Comparison of ENCODE assay signal across 29 cellular contexts in the genomic region with DNA sequence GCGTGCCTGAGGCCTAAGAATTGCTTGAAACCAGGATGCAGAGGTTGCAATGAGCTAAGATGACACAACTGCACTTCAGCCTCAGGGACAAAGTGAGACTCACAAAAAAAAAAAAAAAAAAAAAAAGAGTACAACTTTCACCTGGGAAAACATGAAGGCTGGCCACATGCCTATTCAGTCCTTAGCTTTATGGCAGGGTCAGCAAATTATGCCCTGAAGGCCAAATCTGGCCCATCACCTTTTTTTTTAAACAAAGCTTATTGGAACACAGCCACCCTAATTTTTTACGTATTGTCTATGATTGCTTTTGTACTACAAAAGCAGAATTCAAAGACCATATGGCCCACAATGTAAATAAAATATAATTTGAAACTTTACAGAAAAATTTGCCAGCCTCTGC.
"Had no signal": no experiment of that assay in that cellular context is flagged by ENCODE, and none has a peak within 500 bp of the region (broad histone marks: within the 10 kb centered on the region; RNA-seq: fewer than 3 reads in every experiment).

No MANE protein-coding gene starts in this region.

- ATAC-seq: Panc1, Right ventricle myocardium inferior had no signal

- DNase-seq: Karpas-422, KBM-7, MG63, NCI-H1048, NCI-H1092 treated with DMSO at 0.1 percent for 48 hours, NCI-H1105 treated with DMSO at 0.1 percent for 48 hours, NCI-H1436, NCI-H146, NCI-H1694, NCI-H187, NCI-H1930, NCI-H2029 treated with DMSO at 0.1 percent for 48 hours, NCI-H2081 treated with DMSO at 0.1 percent for 48 hours, NCI-H2107, NCI-H2171, NCI-H226, NCI-H446 treated with DMSO at 0.1 percent for 48 hours, NCI-H510A, NCI-H524, NCI-H526, NCI-H774, PC-9, SHP77, SIG-M5, SJCRH30, SW 1271, T-helper 1 cell had no signal
